22 cellular contexts compared by ENCODE assay signal in genomic region chr5:61263561-61264272, GRCh38.
DNase-seq lines count a peak whose midpoint lies in the region; ATAC-seq and TF ChIP-seq lines count a peak whose summit lies in the region.
"Had no signal": no experiment of that assay in that cellular context is flagged by ENCODE, and none has a peak within 500 bp of the region (broad histone marks: within the 10 kb centered on the region; RNA-seq: fewer than 3 reads in every experiment).

No MANE protein-coding gene starts in this region.

- TF ChIP-seq RAD21 in SK-N-SH (IDR thresholded peaks at IDR 0.05; ENCODE audit: low read length): no peak

- H3K9me3 ChIP-seq in lung (ENCODE audit: control insufficient read depth in 2 of 2, insufficient read depth in 1 of 2, low read length in 1 of 2) (no peaks in the 10 kb centered on the region), hepatocyte (ENCODE audit: low read depth) (no peaks in the 10 kb centered on the region), SK-N-SH (no peaks in the 10 kb centered on the region)
- H3K9me3 ChIP-seq: tibial nerve had no signal

- in situ Hi-C loops in KBM-7 (cut with MboI; ENCODE audit: low pct_unique_long_range_greater_than_20kb, low sequenced_read_pairs): no loop called here

- H2AFZ ChIP-seq in hepatocyte (no peak overlapping the region), SK-N-SH (ENCODE audit: low read depth) (no peak overlapping the region)
- H2AFZ ChIP-seq: GM23248 had no signal

- TF ChIP-seq CTCF in lung (IDR thresholded peaks at IDR 0.05; ENCODE audit: control extremely low read depth, extremely low read depth) (no peak), hepatocyte (IDR thresholded peaks at IDR 0.05; ENCODE audit: poor library complexity) (no peak), SK-N-SH (IDR thresholded peaks at IDR 0.05) (no peak)

- CTCF ChIA-PET in SK-N-SH (lab: Yijun Ruan, JAX): interaction anchor here (0.7 to 1.2 kb wide), 2 partner anchors 11 kb away, joined by 3 read pairs; no protein-coding TSS in a partner anchor

- H3K9me2 ChIP-seq in hepatocyte (replicated peaks; ENCODE audit: insufficient read depth): no peaks in the 10 kb centered on the region
- no peaks in the 10 kb centered on the region for H3K9me2 ChIP-seq in SK-N-SH

- POLR2A ChIA-PET in SK-N-SH (lab: Yijun Ruan, JAX): no interaction called here

- TF ChIP-seq EP300 in SK-N-SH (IDR thresholded peaks at IDR 0.05; ENCODE audit: borderline replicate concordance in 1 of 2, low read depth in 1 of 2, low read length in 1 of 2): no peak

- no peaks in the 10 kb centered on the region for H3K27me3 ChIP-seq in lung (ENCODE audit: control insufficient read depth, insufficient read depth)
- no peaks in the 10 kb centered on the region for H3K27me3 ChIP-seq in hepatocyte
- H3K27me3 ChIP-seq in SK-N-SH (ENCODE audit: insufficient read depth): no peaks in the 10 kb centered on the region
- H3K27me3 ChIP-seq: tibial nerve had no signal

- no peaks in the 10 kb centered on the region for H4K20me1 ChIP-seq in hepatocyte (ENCODE audit: insufficient read depth, poor library complexity, severe bottlenecking)
- no peaks in the 10 kb centered on the region for H4K20me1 ChIP-seq in SK-N-SH (ENCODE audit: insufficient read depth)

- H3K4me1 ChIP-seq in lung (ENCODE audit: control insufficient read depth in 2 of 2, insufficient read depth in 2 of 2, low read length in 2 of 2) (peaks cover 0 to 5% of the 10 kb centered on the region in 2 donors), hepatocyte (ENCODE audit: insufficient read depth) (no peaks in the 10 kb centered on the region), SK-N-SH (ENCODE audit: control insufficient read depth in 1 of 2, insufficient read depth in 2 of 2, low read depth in 1 of 2, low read length in 1 of 2) (no peaks in the 10 kb centered on the region)

- H3K36me3 ChIP-seq in lung (ENCODE audit: control insufficient read depth in 2 of 2, insufficient read depth in 2 of 2, low read length in 2 of 2) (no peaks in the 10 kb centered on the region), hepatocyte (replicated peaks; ENCODE audit: insufficient read depth, low read depth) (no peaks in the 10 kb centered on the region), SK-N-SH (replicated peaks in 1 of 2; ENCODE audit: control insufficient read depth in 1 of 2, insufficient read depth in 2 of 2, low read length in 1 of 2) (no peaks in the 10 kb centered on the region)
- H3K36me3 ChIP-seq: tibial nerve had no signal

- 28 to 41% methylated on average over 11 of the region's 11 CpGs for whole genome bisulfite sequencing in lung, 2 donors
- WGBS in hepatocyte (ENCODE audit: low lambda C conversion rate, missing lambda C conversion rate): 75% methylated on average over 11 of the region's 11 CpGs
- WGBS in SK-N-SH (ENCODE audit: low lambda C conversion rate): 82% methylated on average over 11 of the region's 11 CpGs

- peak; percentile 67 for ATAC-seq in lung (ENCODE audit: insufficient read depth, low FRiP score)
- ATAC-seq: activated CD4-positive, alpha-beta T cell treated with anti-CD3 and anti-CD28 coated beads for 36 hours; left lobe of liver had no signal

- H3K79me2 ChIP-seq in hepatocyte (no peaks in the 10 kb centered on the region), SK-N-SH (ENCODE audit: insufficient read depth) (no peaks in the 10 kb centered on the region)

- H3K4me2 ChIP-seq in hepatocyte (no peak overlapping the region), SK-N-SH (no peak overlapping the region)

- no peak overlapping the region for H3K4me3 ChIP-seq in lung
- no peak overlapping the region for H3K4me3 ChIP-seq in hepatocyte
- no peak overlapping the region for H3K4me3 ChIP-seq in SK-N-SH (ENCODE audit: low read depth in 2 of 2, low read length in 1 of 2)
- H3K4me3 ChIP-seq: GM23248, tibial nerve had no signal

- H3K9ac ChIP-seq in SK-N-SH: no peak overlapping the region
- H3K9ac ChIP-seq: GM23248 had no signal

- no peaks in the 10 kb centered on the region for H3F3A ChIP-seq in SK-N-SH (replicated peaks; ENCODE audit: insufficient read depth)

- H3K27ac ChIP-seq in lung (ENCODE audit: low read depth in 1 of 2, low read length in 1 of 2): peak overlapping the region in 1 of 2 donors; percentile 53
- no peak overlapping the region for H3K27ac ChIP-seq in hepatocyte
- no peak overlapping the region for H3K27ac ChIP-seq in SK-N-SH (ENCODE audit: low read depth in 2 of 2, low read length in 1 of 2)
- H3K27ac ChIP-seq: GM23248, RWPE1 had no signal

- DNase-seq in KBM-7: peak; percentile 47
- DNase-seq in UCSD-AML1 (lab: John Stamatoyannopoulos, UW; ENCODE audit: unreplicated experiment): peak; percentile 19
- peak; percentile 47 for DNase-seq in lung (ENCODE audit: low spot score)
- DNase-seq in pulmonary artery endothelial cell (ENCODE audit: low read depth, low spot score): peak; percentile 59
- no peak for DNase-seq in NCI-H345 treated with DMSO at 0.1 percent for 48 hours (lab: John Stamatoyannopoulos, UW; ENCODE audit: unreplicated experiment)
- no peak for DNase-seq in hepatocyte (ENCODE audit: low spot score)
- no peak for DNase-seq in inferior parietal cortex (ENCODE audit: extremely low spot score)
- DNase-seq in SK-N-SH: no peak
- DNase-seq: activated naive CD4-positive, alpha-beta T cell treated with anti-CD3 and anti-CD28 coated beads, Interleukin-2, amount 10 ng/mL, durations not matched to agents 7 days and 5 days; activated T-cell treated with anti-CD3 and anti-CD28 coated beads, Interleukin-2, amount 50 U/mL, for 48 hours; aorta; DND-41; GM23248; NCI-H2081 treated with DMSO at 0.1 percent for 48 hours; NCI-H524 treated with DMSO at 0.1 percent for 48 hours; occipital lobe; stimulated activated CD4-positive, alpha-beta T cell treated with anti-CD3 and anti-CD28 coated beads, Interleukin-4, amount 100 ng/mL, for 1 hour; T1000 had no signal

TF ChIP-seq in SK-N-SH, 30 proteins besides CTCF, POLR2A, EP300 and RAD21 (continues in another document):
- TF ChIP-seq REST (IDR thresholded peaks at IDR 0.05; ENCODE audit: low read depth, low read length) (no peak), YY1 (IDR thresholded peaks at IDR 0.05; ENCODE audit: low read depth) (no peak), RCOR1 (IDR thresholded peaks at IDR 0.05; ENCODE audit: low read length) (no peak), NRF1 (IDR thresholded peaks at IDR 0.05; ENCODE audit: low read depth, low read length) (no peak), MAX (IDR thresholded peaks at IDR 0.05; ENCODE audit: low read depth) (no peak), TAF1 (IDR thresholded peaks at IDR 0.05; ENCODE audit: borderline replicate concordance, low read depth, low read length) (no peak), MEF2A (IDR thresholded peaks at IDR 0.05; ENCODE audit: borderline replicate concordance, low read depth) (no peak), RXRA (IDR thresholded peaks at IDR 0.05; ENCODE audit: borderline replicate concordance, low read depth) (no peak), IRF3 (IDR thresholded peaks at IDR 0.05; ENCODE audit: low read depth, low read length) (no peak), FOXM1 (IDR thresholded peaks at IDR 0.05; ENCODE audit: low read depth) (no peak), GABPA (IDR thresholded peaks at IDR 0.05; ENCODE audit: low read depth) (no peak), JUND (IDR thresholded peaks at IDR 0.05) (no peak), NFIC (IDR thresholded peaks at IDR 0.05; ENCODE audit: borderline replicate concordance) (no peak), MXI1 (IDR thresholded peaks at IDR 0.05; ENCODE audit: low read depth, low read length) (no peak), EZH2phosphoT487 (IDR thresholded peaks at IDR 0.05; ENCODE audit: borderline replicate concordance, low read depth) (no peak)

Comparison
In these comparisons a context has a peak if more than half of its experiments do, and no peak if none do; other contexts are left out.
1. DNase-seq: peak in KBM-7 (single experiment), UCSD-AML1 (single experiment), lung (single experiment) and pulmonary artery endothelial cell (single experiment); none in NCI-H345 treated with DMSO at 0.1 percent for 48 hours (single experiment), hepatocyte (single experiment), inferior parietal cortex (single experiment) and SK-N-SH (single experiment).